In genomic region chr14:105974902-105975301, GRCh38 we compare ENCODE assay signal across 8 cellular contexts.
A peak's percentile ranks its signal among the peaks of the same experiment; 100 is the strongest.
DNase-seq lines count a peak whose midpoint lies in the region; ATAC-seq lines count a peak whose summit lies in the region.

No MANE protein-coding gene starts in this region.

- H3K27me3 Mint-ChIP-seq in T-cell = peaks cover 6 to 18% of the 10 kb centered on the region in 2 donors

- CTCF ChIA-PET in T-cell (lab: Charles Lee) = interaction anchor here (0.7 to 1.5 kb wide), 4 partner anchors 26 to 31 kb away, joined by 3 to 5 read pairs (median 4); no protein-coding TSS in a partner anchor

- H3K36me3 ChIP-seq in H7 (replicated peaks; ENCODE audit: control insufficient read depth, insufficient read depth, low read length) = no peaks in the 10 kb centered on the region

- ATAC-seq in T-cell (replicated peaks in 1 of 4) = peak; percentile 77 to 91 (median 79)

- no peaks in the 10 kb centered on the region for H3K27me3 ChIP-seq in H7 (ENCODE audit: control insufficient read depth, insufficient read depth, low read length)

- H3K4me3 Mint-ChIP-seq in T-cell = no peak overlapping the region

- DNase-seq in NCI-H1436 (lab: John Stamatoyannopoulos, UW) (peak; percentile 23), NCI-H1436 treated with DMSO at 0.1 percent for 48 hours (lab: John Stamatoyannopoulos, UW) (no peak), T-cell (peak; percentile 25 to 73 (median 56)), dermis blood vessel endothelial cell (no peak), H7 (no peak), posterior vena cava (ENCODE audit: low spot score) (no peak)
- DNase-seq in activated naive CD8-positive, alpha-beta T cell treated with anti-CD3 and anti-CD28 coated beads, Interleukin-2, amount 50 U/mL, for 16 hours (ENCODE audit: low read depth, low spot score) = peak; percentile 75
- DNase-seq in stimulated activated CD8-positive, alpha-beta memory T cell treated with anti-CD3 and anti-CD28 coated beads, Interleukin-4, amount 100 ng/mL, for 24 hours (ENCODE audit: low read depth) = peak; percentile 73

- peaks cover 2 to 14% (median 7%) of the 10 kb centered on the region in 3 donors for H3K4me1 Mint-ChIP-seq in T-cell

- no peak overlapping the region for H3K4me3 ChIP-seq in H7 (ENCODE audit: insufficient read depth, low read depth, low read length)

- intact Hi-C loops in posterior vena cava (cut with DNase I) = no loop called here

- POLR2A ChIA-PET in T-cell (lab: Charles Lee) = no interaction called here

- H3K27ac Mint-ChIP-seq in T-cell = no peak overlapping the region

- no peaks in the 10 kb centered on the region for H3K36me3 Mint-ChIP-seq in T-cell

- H3K9me3 Mint-ChIP-seq in T-cell = no peaks in the 10 kb centered on the region

Comparison
In these comparisons a context has a peak if more than half of its experiments do, and no peak if none do; other contexts are left out.
1. DNase-seq: peak in NCI-H1436 (single experiment), T-cell (34 of 34), activated naive CD8-positive, alpha-beta T cell treated with anti-CD3 and anti-CD28 coated beads, Interleukin-2, amount 50 U/mL, for 16 hours (single experiment) and stimulated activated CD8-positive, alpha-beta memory T cell treated with anti-CD3 and anti-CD28 coated beads, Interleukin-4, amount 100 ng/mL, for 24 hours (single experiment); none in NCI-H1436 treated with DMSO at 0.1 percent for 48 hours (single experiment), dermis blood vessel endothelial cell (single experiment), H7 (single experiment) and posterior vena cava (single experiment).